Comparison of ENCODE assay signal across 29 cellular contexts in the genomic region with DNA sequence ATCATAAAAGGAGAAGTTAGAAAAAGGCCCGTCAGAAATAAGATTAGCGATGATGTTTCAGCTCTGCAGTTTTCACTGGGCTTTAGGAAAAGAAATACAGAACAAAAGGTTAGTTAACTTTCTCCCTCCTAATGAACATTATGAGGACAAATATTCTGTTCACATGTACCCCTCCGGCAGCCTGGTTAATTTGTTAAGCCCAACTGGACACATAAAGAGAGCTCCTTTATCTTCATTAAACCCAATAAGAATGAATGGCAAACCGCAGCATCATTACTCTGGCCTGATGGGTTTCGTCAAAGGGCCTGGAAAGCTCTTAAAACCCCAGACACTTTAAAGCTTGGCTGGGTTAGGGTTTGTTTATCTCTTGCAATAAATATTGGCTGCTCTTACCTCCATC.
"Had no signal": no experiment of that assay in that cellular context is flagged by ENCODE, and none has a peak within 500 bp of the region (broad histone marks: within the 10 kb centered on the region; RNA-seq: fewer than 3 reads in every experiment).

No MANE protein-coding gene starts in this region.

- H3K27me3 Mint-ChIP-seq: activated CD4-positive, alpha-beta memory T cell treated with anti-CD3 and anti-CD28 coated beads for 36 hours; activated CD4-positive, alpha-beta T cell treated with anti-CD3 and anti-CD28 coated beads, Interleukin-2, amount 10 ng/mL, durations not matched to agents 7 days and 5 days; activated naive CD4-positive, alpha-beta T cell treated with anti-CD3 and anti-CD28 coated beads, Interleukin-2, amount 10 ng/mL, durations not matched to agents 7 days and 5 days; activated naive CD8-positive, alpha-beta T cell treated with anti-CD3 and anti-CD28 coated beads for 36 hours; activated T-helper 17 cell treated with anti-CD3 and anti-CD28 coated beads, Interleukin-2, amount 50 U/mL, for 72 hours; T-helper 17 cell had no signal

- H3K27me3 ChIP-seq: SJSA1 had no signal

- H3K4me3 ChIP-seq: K562, SJSA1 had no signal

- H3K4me1 Mint-ChIP-seq: activated CD4-positive, alpha-beta T cell treated with anti-CD3 and anti-CD28 coated beads, Interleukin-2, amount 10 ng/mL, durations not matched to agents 7 days and 5 days; activated naive CD4-positive, alpha-beta T cell treated with anti-CD3 and anti-CD28 coated beads, Interleukin-2, amount 10 ng/mL, durations not matched to agents 7 days and 5 days; activated naive CD8-positive, alpha-beta T cell treated with anti-CD3 and anti-CD28 coated beads for 36 hours; activated T-helper 17 cell treated with anti-CD3 and anti-CD28 coated beads, Interleukin-2, amount 50 U/mL, for 72 hours; T-helper 17 cell had no signal

- H3K36me3 Mint-ChIP-seq: activated CD4-positive, alpha-beta memory T cell treated with anti-CD3 and anti-CD28 coated beads for 36 hours; activated naive CD4-positive, alpha-beta T cell treated with anti-CD3 and anti-CD28 coated beads, Interleukin-2, amount 10 ng/mL, durations not matched to agents 7 days and 5 days; activated naive CD8-positive, alpha-beta T cell treated with anti-CD3 and anti-CD28 coated beads for 36 hours had no signal

- H3K27ac ChIP-seq: RWPE1, SJSA1, VCaP had no signal

- ATAC-seq: activated T-helper 17 cell treated with anti-CD3 and anti-CD28 coated beads, Interleukin-2, amount 50 U/mL, for 72 hours; K562; Panc1; T-helper 17 cell had no signal

- H3K9me3 Mint-ChIP-seq: activated T-helper 17 cell treated with anti-CD3 and anti-CD28 coated beads, Interleukin-2, amount 50 U/mL, for 72 hours had no signal

- H3K27ac Mint-ChIP-seq: activated CD4-positive, alpha-beta memory T cell treated with anti-CD3 and anti-CD28 coated beads for 36 hours; activated CD4-positive, alpha-beta T cell treated with anti-CD3 and anti-CD28 coated beads, Interleukin-2, amount 10 ng/mL, durations not matched to agents 7 days and 5 days; activated naive CD4-positive, alpha-beta T cell treated with anti-CD3 and anti-CD28 coated beads, Interleukin-2, amount 10 ng/mL, durations not matched to agents 7 days and 5 days; activated naive CD8-positive, alpha-beta T cell treated with anti-CD3 and anti-CD28 coated beads for 36 hours; activated T-helper 17 cell treated with anti-CD3 and anti-CD28 coated beads, Interleukin-2, amount 50 U/mL, for 72 hours; T-helper 17 cell had no signal

- H3K4me3 Mint-ChIP-seq: activated CD4-positive, alpha-beta memory T cell treated with anti-CD3 and anti-CD28 coated beads for 36 hours; activated CD4-positive, alpha-beta T cell treated with anti-CD3 and anti-CD28 coated beads, Interleukin-2, amount 10 ng/mL, durations not matched to agents 7 days and 5 days; activated naive CD4-positive, alpha-beta T cell treated with anti-CD3 and anti-CD28 coated beads, Interleukin-2, amount 10 ng/mL, durations not matched to agents 7 days and 5 days; activated naive CD8-positive, alpha-beta T cell treated with anti-CD3 and anti-CD28 coated beads for 36 hours; activated T-helper 17 cell treated with anti-CD3 and anti-CD28 coated beads, Interleukin-2, amount 50 U/mL, for 72 hours; T-helper 17 cell had no signal

- DNase-seq: activated CD4-positive, alpha-beta memory T cell treated with anti-CD3 and anti-CD28 coated beads for 36 hours; activated CD4-positive, alpha-beta T cell treated with anti-CD3 and anti-CD28 coated beads, Interleukin-2, amount 10 ng/mL, durations not matched to agents 7 days and 5 days; activated CD4-positive, CD25-positive, alpha-beta regulatory T cell; activated CD8-positive, alpha-beta memory T cell treated with anti-CD3 and anti-CD28 coated beads for 24 hours; activated gamma-delta T cell treated with Interleukin-2 at 50 U/mL for 16 hours; activated naive CD4-positive, alpha-beta T cell treated with anti-CD3 and anti-CD28 coated beads, Interleukin-2, amount 10 ng/mL, durations not matched to agents 7 days and 5 days; activated naive CD8-positive, alpha-beta T cell treated with anti-CD3 and anti-CD28 coated beads for 36 hours; activated T-cell treated with anti-CD3 and anti-CD28 coated beads, Interleukin-2, amount 50 U/mL, for 48 hours; cerebellar nuclear complex; Karpas-422; NCI-H1105 treated with DMSO at 0.1 percent for 48 hours; NCI-H1436 treated with DMSO at 0.1 percent for 48 hours; NCI-H187; NCI-H2081; NCI-H2171; NCI-H2227 treated with DMSO at 0.1 percent for 48 hours; NCI-H526; NCI-H774; NK-92 treated with Interleukin-12 subunit alpha and Interleukin-12 subunit beta, amount 100 ng/mL, for 24 hours; OCI-M1; Right ventricle myocardium superior; T-helper 17 cell; T-helper 9 cell had no signal
